In genomic region chr5:108681079-108681921, GRCh38 we compare ENCODE assay signal across 8 cellular contexts.
DNase-seq lines count a peak whose midpoint lies in the region; ATAC-seq, FAIRE-seq and TF ChIP-seq lines count a peak whose summit lies in the region.

No MANE protein-coding gene starts in this region.

- H2AFZ ChIP-seq in endothelial cell of umbilical vein (ENCODE audit: low read depth, low read length), result peak overlapping the region; percentile 13

- CTCF ChIA-PET in endothelial cell of umbilical vein (lab: Charles Lee), result interaction anchor here (0.7 to 2.6 kb wide), 30 partner anchors 10 to 1944 kb away, joined by 3 to 27 read pairs (median 4); partner anchors contain the start of gene PJA2

- H3K4me3 ChIP-seq in endothelial cell of umbilical vein (replicated peaks in 1 of 3; ENCODE audit: insufficient read depth in 1 of 3, low read depth in 1 of 3, low read length in 3 of 3), result no peak overlapping the region

- dilution Hi-C loops in endothelial cell of umbilical vein (cut with MboI; ENCODE audit: extremely low pct_ligation_motif_present, low sequenced_read_pairs), result no loop called here

- POLR2A ChIA-PET in endothelial cell of umbilical vein (lab: Charles Lee), result interaction anchor here (1.7 kb wide), 1 partner anchor 46 kb away, joined by 3 read pairs; no protein-coding TSS in a partner anchor

- no peaks in the 10 kb centered on the region for H3K4me1 Mint-ChIP-seq in mesothelial cell of epicardium

- H3K27me3 ChIP-seq in endothelial cell of umbilical vein (ENCODE audit: control insufficient read depth in 2 of 2, insufficient read depth in 2 of 2, low read length in 2 of 2), result no peaks in the 10 kb centered on the region

- no peaks in the 10 kb centered on the region for H3K36me3 Mint-ChIP-seq in activated naive CD4-positive, alpha-beta T cell treated with anti-CD3 and anti-CD28 coated beads, Interleukin-2, amount 50 U/mL, for 72 hours
- no peaks in the 10 kb centered on the region for H3K36me3 Mint-ChIP-seq in mesothelial cell of epicardium

- H3K4me3 Mint-ChIP-seq in mesothelial cell of epicardium, result no peak overlapping the region

- H3K79me2 ChIP-seq in endothelial cell of umbilical vein (ENCODE audit: control insufficient read depth, insufficient read depth, low read length), result no peaks in the 10 kb centered on the region

- H3K4me1 ChIP-seq in endothelial cell of umbilical vein (ENCODE audit: control insufficient read depth, extremely low read depth, insufficient read depth, low read length), result no peaks in the 10 kb centered on the region

- TF ChIP-seq CTCF in endothelial cell of umbilical vein (IDR thresholded peaks at IDR 0.05; ENCODE audit: extremely low read depth in 1 of 2, insufficient read depth in 1 of 2, low read depth in 1 of 2, low read length in 2 of 2) (peak; percentile 59 to 69), mesothelial cell of epicardium (IDR thresholded peaks at IDR 0.05; ENCODE audit: unreplicated experiment) (peak; percentile 65)

- no peak overlapping the region for H3K4me2 ChIP-seq in endothelial cell of umbilical vein (ENCODE audit: insufficient read depth, low read length)

- intact Hi-C loops in endothelial cell of umbilical vein (cut with micrococcal nuclease), result loop anchor here (1.0 to 5.0 kb wide), 7 partner anchors 39 to 1836 kb away; no protein-coding TSS in a partner anchor

- no peaks in the 10 kb centered on the region for H3K36me3 ChIP-seq in endothelial cell of umbilical vein (ENCODE audit: control insufficient read depth in 2 of 2, extremely low read depth in 1 of 2, insufficient read depth in 2 of 2, low read length in 2 of 2)

- H3K9me3 Mint-ChIP-seq in activated naive CD4-positive, alpha-beta T cell treated with anti-CD3 and anti-CD28 coated beads, Interleukin-2, amount 50 U/mL, for 72 hours, result no peaks in the 10 kb centered on the region
- H3K9me3 Mint-ChIP-seq in mesothelial cell of epicardium, result no peaks in the 10 kb centered on the region

- peaks cover 17% of the 10 kb centered on the region for H3K27me3 Mint-ChIP-seq in mesothelial cell of epicardium (ENCODE audit: low read depth)

- no peak overlapping the region for H3K27ac ChIP-seq in endothelial cell of umbilical vein (ENCODE audit: insufficient read depth, low read depth, low read length)

- H4K20me1 ChIP-seq in endothelial cell of umbilical vein (replicated peaks; ENCODE audit: control insufficient read depth, extremely low read depth, insufficient read depth, low read length), result no peaks in the 10 kb centered on the region

- H3K27ac Mint-ChIP-seq in activated naive CD4-positive, alpha-beta T cell treated with anti-CD3 and anti-CD28 coated beads, Interleukin-2, amount 50 U/mL, for 72 hours, result no peak overlapping the region
- no peak overlapping the region for H3K27ac Mint-ChIP-seq in mesothelial cell of epicardium

- TF ChIP-seq POLR2A in endothelial cell of umbilical vein (IDR thresholded peaks at IDR 0.05; ENCODE audit: low read depth, low read length), result no peak

- no peaks in the 10 kb centered on the region for H3K9me3 ChIP-seq in endothelial cell of umbilical vein (replicated peaks; ENCODE audit: control insufficient read depth, insufficient read depth, low read length)

- peak in 1 of 2 donors; percentile 10 for DNase-seq in activated naive CD4-positive, alpha-beta T cell treated with anti-CD3 and anti-CD28 coated beads, Interleukin-2, amount 50 U/mL, for 72 hours (ENCODE audit: low spot score in 2 of 2)
- no peak for DNase-seq in activated naive CD4-positive, alpha-beta T cell (lab: John Stamatoyannopoulos, UW)
- DNase-seq in HTR-8/SVneo (ENCODE audit: insufficient read length, low spot score) (peak; percentile 65), SHP77 treated with DMSO at 0.1 percent for 48 hours (lab: John Stamatoyannopoulos, UW) (peak; percentile 20), endothelial cell of umbilical vein (ENCODE audit: low read depth, low spot score) (peak; percentile 81), mesothelial cell of epicardium (ENCODE audit: low spot score in 2 of 2, unreplicated experiment in 2 of 2) (no peak), 8988T (no peak)

- ATAC-seq in activated naive CD4-positive, alpha-beta T cell treated with anti-CD3 and anti-CD28 coated beads, Interleukin-2, amount 50 U/mL, for 72 hours, result peak; percentile 51 to 75
- peak; percentile 91 for ATAC-seq in GM21717 (IDR thresholded peaks at IDR 0.05; ENCODE audit: unreplicated experiment)

- no TSS peak for BruUV-seq in endothelial cell of umbilical vein (replicated peaks; lab: Mats Ljungman, UMichigan)

- no peak overlapping the region for H3K9ac ChIP-seq in endothelial cell of umbilical vein (replicated peaks; ENCODE audit: extremely low read depth, insufficient read depth, low read length)

- FAIRE-seq in HTR-8/SVneo (lab: Jason Lieb, UNC) (no peak), endothelial cell of umbilical vein (lab: Jason Lieb, UNC) (peak; percentile 89)

- no peaks in the 10 kb centered on the region for H3K9me1 ChIP-seq in endothelial cell of umbilical vein (replicated peaks; ENCODE audit: control insufficient read depth, extremely low read depth, insufficient read depth, low read length)

TF ChIP-seq in endothelial cell of umbilical vein, 7 proteins besides CTCF, POLR2A, EP300 and RAD21:
- no peak for TF ChIP-seq POLR2AphosphoS5 (IDR thresholded peaks at IDR 0.05; ENCODE audit: insufficient read depth, low read depth, low read length)
- no peak for TF ChIP-seq JUN (IDR thresholded peaks at IDR 0.05; ENCODE audit: borderline replicate concordance, insufficient read depth, insufficient read length, low read depth)
- TF ChIP-seq EZH2 (IDR thresholded peaks at IDR 0.05; ENCODE audit: borderline replicate concordance, low read depth, low read length, severe bottlenecking), result no peak
- TF ChIP-seq MYC (IDR thresholded peaks at IDR 0.05; ENCODE audit: low read depth, low read length), result no peak
- TF ChIP-seq MAX (IDR thresholded peaks at IDR 0.05; ENCODE audit: insufficient read depth, insufficient read length), result no peak
- no peak for TF ChIP-seq GATA2 (IDR thresholded peaks at IDR 0.05; ENCODE audit: insufficient read depth, insufficient read length, low read depth, low read length)
- no peak for TF ChIP-seq FOS (IDR thresholded peaks at IDR 0.05; ENCODE audit: borderline replicate concordance, insufficient read depth, low read length)

Comparison
In these comparisons a context has a peak if more than half of its experiments do, and no peak if none do; other contexts are left out.
1. DNase-seq: peak in HTR-8/SVneo (single experiment), SHP77 treated with DMSO at 0.1 percent for 48 hours (single experiment) and endothelial cell of umbilical vein (single experiment); none in activated naive CD4-positive, alpha-beta T cell (0 of 4), mesothelial cell of epicardium (0 of 2) and 8988T (single experiment).